Comparison of ENCODE assay signal across 8 cellular contexts in genomic region chr1:212699104-212699838, GRCh38. TPM values are rescaled to one million over a fixed set of nuclear protein-coding genes. Genes with fewer than 3 reads are reported as not detected.
DNase-seq lines count a peak whose midpoint lies in the region; ATAC-seq and TF ChIP-seq lines count a peak whose summit lies in the region.

No MANE protein-coding gene starts in this region.

- H3K4me3 Mint-ChIP-seq in neural crest cell, result peak overlapping the region; percentile 52

- no peaks in the 10 kb centered on the region; the same call in 1 of the 2 replicates for H3K9me3 ChIP-seq in AG04450 (ENCODE audit: control insufficient read depth, insufficient read depth, low read length)

- H3K27me3 ChIP-seq in AG04450 (ENCODE audit: control insufficient read depth, insufficient read depth, low read length), result peaks cover 4% of the 10 kb centered on the region

- peak; percentile 55 for ATAC-seq in HG03095 (IDR thresholded peaks at IDR 0.05; ENCODE audit: unreplicated experiment)

- no peaks in the 10 kb centered on the region for H3K9me3 Mint-ChIP-seq in neural crest cell

- H3K36me3 ChIP-seq in urinary bladder (ENCODE audit: insufficient read depth), result no peaks in the 10 kb centered on the region

- DNase-seq in AG04450 (ENCODE audit: low read depth, low spot score) (no peak), NCI-H748 (lab: John Stamatoyannopoulos, UW; ENCODE audit: unreplicated experiment) (peak; percentile 71), fibroblast of the aortic adventitia (ENCODE audit: low read depth) (no peak), neural crest cell (ENCODE audit: low read depth, low spot score) (peak; percentile 21)
- DNase-seq in activated T-cell treated with anti-CD3 and anti-CD28 coated beads, Interleukin-2, amount 50 U/mL, for 1 hour, result peak; percentile 63

- peak overlapping the region; percentile 66 for H3K4me3 ChIP-seq in AG04450 (ENCODE audit: low read depth, low read length)
- peak overlapping the region; percentile 60 for H3K4me3 ChIP-seq in fibroblast of the aortic adventitia (ENCODE audit: low read depth, low read length)
- H3K4me3 ChIP-seq in urinary bladder (ENCODE audit: low read depth, low read length), result peak overlapping the region; percentile 51

- no peaks in the 10 kb centered on the region for H3K4me1 ChIP-seq in urinary bladder (ENCODE audit: insufficient read depth)

- H3K27ac ChIP-seq in AG04450 (ENCODE audit: low read depth, low read length) (no peak overlapping the region), urinary bladder (ENCODE audit: low read depth) (no peak overlapping the region)

- peak; percentile 23 for TF ChIP-seq POLR2A in GM18526 (IDR thresholded peaks at IDR 0.05; ENCODE audit: extremely low read depth, insufficient read length)

- POLR2A ChIA-PET in AG04450 (lab: Yijun Ruan, JAX), result interaction anchor here (0.6 kb wide), 1 partner anchor 464 kb away, joined by 3 read pairs; no protein-coding TSS in a partner anchor

- no peak overlapping the region for H3K27ac Mint-ChIP-seq in neural crest cell (ENCODE audit: unreplicated experiment)

- CTCF ChIA-PET in AG04450 (lab: Charles Lee), result interaction anchor here (0.6 to 1.8 kb wide), 7 partner anchors 9 to 99 kb away, joined by 3 to 9 read pairs (median 5); no protein-coding TSS in a partner anchor

- H3K27me3 Mint-ChIP-seq in neural crest cell (ENCODE audit: low read depth), result peaks cover 93% of the 10 kb centered on the region

- WGBS in urinary bladder, result 1% methylated on average over 72 of the region's 72 CpGs

- TF ChIP-seq CTCF in AG04450 (IDR thresholded peaks at IDR 0.05; ENCODE audit: low read depth, low read length) (peak; percentile 56), fibroblast of the aortic adventitia (IDR thresholded peaks at IDR 0.05; ENCODE audit: insufficient read depth, low read length) (peak; percentile 38), neural crest cell (conservative IDR thresholded peaks at IDR 0.05) (peak; percentile 62)

- H3K36me3 Mint-ChIP-seq in neural crest cell (ENCODE audit: low read depth), result no peaks in the 10 kb centered on the region

- peaks cover 14% of the 10 kb centered on the region for H3K4me1 Mint-ChIP-seq in neural crest cell

RNA-seq across cellular contexts. Expression of gene BATF3, which starts 0.4 kb away (rescaled TPM):
- 1.4 and 1.5 TPM in 2 replicates for polyA plus RNA-seq in AG04450 (2011; rRNA removed)
- 0.48 and 0.60 TPM in 2 replicates for polyA minus RNA-seq in AG04450 (2011; rRNA and poly(A)+ RNA removed)
- total RNA-seq in fibroblast of the aortic adventitia (ENCODE audit: low replicate concordance), result 4.8 TPM in 1 of 2 replicates, not detected in the other
- not detected in 2 replicates for total RNA-seq in neural crest cell
- 2.3 TPM for total RNA-seq in urinary bladder
- polyA plus RNA-seq in urinary bladder, result 3.7 TPM

Comparison
In these comparisons a context has a peak if more than half of its experiments do, and no peak if none do; other contexts are left out.
1. DNase-seq: peak in NCI-H748 (single experiment), activated T-cell treated with anti-CD3 and anti-CD28 coated beads, Interleukin-2, amount 50 U/mL, for 1 hour (single experiment) and neural crest cell (single experiment); none in AG04450 (single experiment) and fibroblast of the aortic adventitia (single experiment).
2. Peak in every context shown above with its lines, with median percentiles within 50 percentile points of each other: H3K4me3 ChIP-seq and CTCF ChIP-seq.